Comparison of ENCODE assay signal across 14 cellular contexts in the genomic region with DNA sequence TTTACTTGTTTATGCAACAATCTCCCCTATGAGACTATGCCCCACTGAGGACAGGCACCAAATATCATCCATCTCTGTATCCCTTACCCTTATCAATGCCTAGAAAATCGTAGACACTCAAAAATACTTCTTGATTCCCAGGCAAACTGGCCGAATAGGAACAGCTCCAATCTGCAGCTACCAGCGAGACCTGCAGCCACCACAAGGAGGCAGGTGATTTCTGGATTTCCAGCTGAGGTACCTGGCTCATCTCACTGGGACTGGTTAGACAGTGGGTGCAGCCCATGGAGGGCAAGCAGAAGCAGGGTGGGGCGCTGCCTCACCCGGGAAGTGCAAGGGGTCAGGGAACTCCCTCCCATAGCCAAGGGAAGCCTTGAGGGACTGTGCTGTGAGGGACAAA. TPM values are rescaled to one million over a fixed set of nuclear protein-coding genes. Genes with fewer than 3 reads are reported as not detected.
DNase-seq lines count a peak whose midpoint lies in the region; ATAC-seq, FAIRE-seq and TF ChIP-seq lines count a peak whose summit lies in the region.
"Had no signal": no experiment of that assay in that cellular context is flagged by ENCODE, and none has a peak within 500 bp of the region (broad histone marks: within the 10 kb centered on the region; RNA-seq: fewer than 3 reads in every experiment).

No MANE protein-coding gene starts in this region.

- no peaks in the 10 kb centered on the region for H3K36me3 Mint-ChIP-seq in Calu3 (ENCODE audit: insufficient read depth, unreplicated experiment)
- no peaks in the 10 kb centered on the region for H3K36me3 Mint-ChIP-seq in CD4-positive, alpha-beta memory T cell

- no peak overlapping the region for H3K27ac ChIP-seq in H1 (ENCODE audit: low read depth, low read length)
- H3K27ac ChIP-seq in CD4-positive, alpha-beta memory T cell (ENCODE audit: low read depth, low read length) = no peak overlapping the region
- H3K27ac ChIP-seq: neutrophil, upper lobe of right lung had no signal

- H3K79me2 ChIP-seq in Loucy (ENCODE audit: insufficient read depth, low read length) = no peaks in the 10 kb centered on the region
- no peaks in the 10 kb centered on the region for H3K79me2 ChIP-seq in H1 (ENCODE audit: control insufficient read depth in 1 of 2, insufficient read depth in 2 of 2, low read length in 2 of 2)

- POLR2A ChIA-PET in H1 (lab: Charles Lee; ENCODE audit: partially characterized antibody) = no interaction called here
- POLR2A ChIA-PET in CD4-positive, alpha-beta memory T cell (lab: Charles Lee; ENCODE audit: partially characterized antibody) = no interaction called here

- H2BK120ac ChIP-seq in H1 (replicated peaks; ENCODE audit: low read depth, low read length) = no peak overlapping the region

- H2BK12ac ChIP-seq in H1 (ENCODE audit: low read depth, low read length) = no peak overlapping the region

- no peak overlapping the region for H3K56ac ChIP-seq in H1 (replicated peaks; ENCODE audit: insufficient read length, low read depth, low read length)

- no peak for TF ChIP-seq POLR2A in H1 (IDR thresholded peaks at IDR 0.05; ENCODE audit: control extremely low read depth in 1 of 2, low read depth in 2 of 2, low read length in 2 of 2)

- no peak for FAIRE-seq in H1 (lab: Jason Lieb, UNC)
- FAIRE-seq: colon had no signal

- no peak overlapping the region for H4K8ac ChIP-seq in H1 (ENCODE audit: extremely low read depth, insufficient read depth, low read length)

- no peaks in the 10 kb centered on the region for H3K9me3 ChIP-seq in Loucy (ENCODE audit: insufficient read depth, low read depth, low read length)
- no peaks in the 10 kb centered on the region for H3K9me3 ChIP-seq in H1 (ENCODE audit: insufficient read depth in 2 of 2, low read depth in 1 of 2, low read length in 1 of 2)
- H3K9me3 ChIP-seq in mucosa of descending colon = no peaks in the 10 kb centered on the region
- H3K9me3 ChIP-seq in CD4-positive, alpha-beta memory T cell (ENCODE audit: control insufficient read depth in 1 of 2, low read length in 2 of 2) = no peaks in the 10 kb centered on the region
- H3K9me3 ChIP-seq: neutrophil, upper lobe of right lung had no signal

- peaks cover 5% of the 10 kb centered on the region for H3K4me1 Mint-ChIP-seq in Calu3 (ENCODE audit: low read depth, unreplicated experiment)
- no peaks in the 10 kb centered on the region for H3K4me1 Mint-ChIP-seq in CD4-positive, alpha-beta memory T cell

- no peak overlapping the region for H3K27ac Mint-ChIP-seq in Calu3 (ENCODE audit: unreplicated experiment)
- H3K27ac Mint-ChIP-seq in CD4-positive, alpha-beta memory T cell = no peak overlapping the region

- H3K79me1 ChIP-seq in H1 (ENCODE audit: low read depth, low read length) = no peaks in the 10 kb centered on the region

- 71% methylated on average over 5 of the region's 5 CpGs; no CpG with 5 or more reads in 1 of the 2 experiments for WGBS in H1 (ENCODE audit: extremely low coverage in 1 of 2, insufficient coverage in 1 of 2, insufficient read length in 1 of 2, insufficient replicate concordance in 2 of 2, low coverage in 1 of 2, low lambda C conversion rate in 2 of 2, missing lambda C conversion rate in 1 of 2), 2 experiments

- no peaks in the 10 kb centered on the region for H4K20me1 ChIP-seq in Loucy (ENCODE audit: insufficient read depth, low read length, poor library complexity, severe bottlenecking)
- H4K20me1 ChIP-seq in H1 (replicated peaks in 1 of 2; ENCODE audit: control insufficient read depth in 1 of 2, insufficient read depth in 2 of 2, low read length in 2 of 2) = no peaks in the 10 kb centered on the region

- no peak overlapping the region for H4K5ac ChIP-seq in H1 (ENCODE audit: insufficient read length, low read depth, low read length)

- H3K36me3 ChIP-seq in Loucy (ENCODE audit: insufficient read depth, low read length) (no peaks in the 10 kb centered on the region), H1 (ENCODE audit: control insufficient read depth in 2 of 4, insufficient read depth in 4 of 4, low read length in 3 of 4) (no peaks in the 10 kb centered on the region), mucosa of descending colon (ENCODE audit: low read depth) (no peaks in the 10 kb centered on the region)
- H3K36me3 ChIP-seq in CD4-positive, alpha-beta memory T cell (ENCODE audit: insufficient read depth, low read length) = no peaks in the 10 kb centered on the region
- H3K36me3 ChIP-seq: neutrophil, upper lobe of right lung had no signal

- H2BK20ac ChIP-seq in H1 (ENCODE audit: low read length) = no peak overlapping the region

- no peaks in the 10 kb centered on the region for H3K9me2 ChIP-seq in Loucy (replicated peaks; ENCODE audit: low read depth, low read length)

- H3K18ac ChIP-seq in H1 (ENCODE audit: extremely low read depth, low read length) = no peak overlapping the region

- CTCF ChIA-PET in Calu3 (lab: Charles Lee) (interaction anchor here (0.9 to 1.5 kb wide), 7 partner anchors 8 to 345 kb away, joined by 3 to 25 read pairs (median 4); a partner anchor contains a TSS), H1 (lab: Charles Lee; ENCODE audit: partially characterized antibody) (interaction anchor here (0.6 to 6.8 kb wide), 31 partner anchors 9 to 360 kb away, joined by 3 to 55 read pairs (median 6); a partner anchor contains a TSS)
- CTCF ChIA-PET in CD4-positive, alpha-beta memory T cell (lab: Charles Lee; ENCODE audit: partially characterized antibody) = interaction anchor here (1.0 to 2.7 kb wide), 2 partner anchors 8 to 10 kb away, joined by 3 to 10 read pairs; no protein-coding TSS in a partner anchor

- TF ChIP-seq EP300 in H1 (IDR thresholded peaks at IDR 0.05; ENCODE audit: borderline replicate concordance in 1 of 2, low read depth in 2 of 2, low read length in 2 of 2) = no peak

- H3K14ac ChIP-seq in H1 (ENCODE audit: insufficient read length) = no peak overlapping the region

- H3K4me2 ChIP-seq in Loucy (ENCODE audit: low read depth, low read length, poor library complexity, severe bottlenecking) (no peak overlapping the region), H1 (ENCODE audit: insufficient read depth in 1 of 2, low read depth in 2 of 2, low read length in 2 of 2) (no peak overlapping the region)

- TF ChIP-seq CTCF in Calu3 (IDR thresholded peaks at IDR 0.05; ENCODE audit: unreplicated experiment) = no peak
- peak; percentile 45 for TF ChIP-seq CTCF in Loucy (conservative IDR thresholded peaks at IDR 0.05; ENCODE audit: low read length)
- TF ChIP-seq CTCF in H1 (IDR thresholded peaks at IDR 0.05; ENCODE audit: control extremely low read depth in 1 of 3, insufficient read depth in 1 of 3, low read depth in 1 of 3, low read length in 3 of 3) = peak; percentile 63 to 71 (median 65)
- no peak for TF ChIP-seq CTCF in mucosa of descending colon (IDR thresholded peaks at IDR 0.05)

- no peak overlapping the region for H2BK15ac ChIP-seq in H1 (ENCODE audit: low read length)

- H3K27me3 ChIP-seq in Loucy (ENCODE audit: insufficient read depth, low read length, poor library complexity, severe bottlenecking) (no peaks in the 10 kb centered on the region), H1 (replicated peaks in 1 of 4; ENCODE audit: control insufficient read depth in 3 of 4, extremely low read depth in 1 of 4, insufficient read depth in 3 of 4, low read length in 3 of 4) (no peaks in the 10 kb centered on the region)
- no peaks in the 10 kb centered on the region for H3K27me3 ChIP-seq in CD4-positive, alpha-beta memory T cell (ENCODE audit: insufficient read depth, low read length)
- H3K27me3 ChIP-seq: neutrophil, upper lobe of right lung had no signal

- no peak overlapping the region for H2AK5ac ChIP-seq in H1 (ENCODE audit: low read depth, low read length)

- no peaks in the 10 kb centered on the region; the same call in 1 of the 2 replicates for H3K23me2 ChIP-seq in H1 (ENCODE audit: low read depth, low read length)

- H3K9ac ChIP-seq in Loucy (ENCODE audit: low read depth, low read length, poor library complexity, severe bottlenecking) = no peak overlapping the region
- H3K9ac ChIP-seq in H1 (replicated peaks in 1 of 4; ENCODE audit: extremely low read depth in 1 of 4, low read depth in 3 of 4, low read length in 3 of 4) = no peak overlapping the region

- intact Hi-C loops in Calu3 (cut with micrococcal nuclease; ENCODE audit: unreplicated experiment) = loop anchor here (1.0 to 5.0 kb wide), 3 partner anchors 51 to 269 kb away; no protein-coding TSS in a partner anchor
- intact Hi-C loops in mucosa of descending colon (cut with DNase I, micrococcal nuclease) = no loop called here
- intact Hi-C loops in CD4-positive, alpha-beta memory T cell (cut with micrococcal nuclease) = loop anchor here (2.0 kb wide), 1 partner anchor 269 kb away; no protein-coding TSS in a partner anchor

- H3K23ac ChIP-seq in H1 (ENCODE audit: insufficient read length) = no peak overlapping the region

- H3F3A ChIP-seq in Loucy (ENCODE audit: low read depth) = no peaks in the 10 kb centered on the region

- H4K91ac ChIP-seq in H1 (replicated peaks; ENCODE audit: insufficient read length, low read length) = no peak overlapping the region

- no peak overlapping the region for H3K4me3 Mint-ChIP-seq in Calu3 (ENCODE audit: low read depth, unreplicated experiment)
- H3K4me3 Mint-ChIP-seq in CD4-positive, alpha-beta memory T cell = no peak overlapping the region

- peaks cover 64% of the 10 kb centered on the region for H3K27me3 Mint-ChIP-seq in Calu3 (ENCODE audit: unreplicated experiment)
- peaks cover 33 to 35% of the 10 kb centered on the region in 2 donors for H3K27me3 Mint-ChIP-seq in CD4-positive, alpha-beta memory T cell

- no peak overlapping the region for H3K4me3 ChIP-seq in Loucy (ENCODE audit: low read length, poor library complexity, severe bottlenecking)
- no peak overlapping the region for H3K4me3 ChIP-seq in H1 (ENCODE audit: extremely low read depth in 1 of 4, insufficient read depth in 2 of 4, low read depth in 3 of 4, low read length in 4 of 4)
- H3K4me3 ChIP-seq in mucosa of descending colon = no peak overlapping the region
- H3K4me3 ChIP-seq in CD4-positive, alpha-beta memory T cell (ENCODE audit: low read length in 2 of 2) = no peak overlapping the region
- H3K4me3 ChIP-seq: upper lobe of right lung had no signal

- no TSS peak for BruUV-seq in Calu3 (replicated peaks; lab: Mats Ljungman, UMichigan)

- peak; percentile 55 to 66 for TF ChIP-seq RAD21 in H1 (IDR thresholded peaks at IDR 0.05 in 1 of 2, conservative IDR thresholded peaks at IDR 0.05 in 1 of 2; ENCODE audit: low read depth in 2 of 2, low read length in 2 of 2)

- H3K4me1 ChIP-seq in Loucy (ENCODE audit: insufficient read depth, low read length, poor library complexity, severe bottlenecking) (no peaks in the 10 kb centered on the region), H1 (replicated peaks in 1 of 4; ENCODE audit: control insufficient read depth in 3 of 4, insufficient read depth in 4 of 4, low read length in 3 of 4) (no peaks in the 10 kb centered on the region), mucosa of descending colon (ENCODE audit: low read depth) (no peaks in the 10 kb centered on the region)
- no peaks in the 10 kb centered on the region for H3K4me1 ChIP-seq in CD4-positive, alpha-beta memory T cell (ENCODE audit: insufficient read depth, low read length)
- H3K4me1 ChIP-seq: upper lobe of right lung had no signal

- H2AFZ ChIP-seq in Loucy (ENCODE audit: low read length) = peak overlapping the region; percentile 11; the same call in 1 of the 2 replicates
- no peak overlapping the region for H2AFZ ChIP-seq in H1 (ENCODE audit: low read length)

- no peak overlapping the region for H3K4ac ChIP-seq in H1 (replicated peaks; ENCODE audit: insufficient read length, low read depth, low read length)

- ATAC-seq in mucosa of descending colon = no peak
- no peak for ATAC-seq in HG02571 (IDR thresholded peaks at IDR 0.05; ENCODE audit: unreplicated experiment)
- ATAC-seq in HG02678 (IDR thresholded peaks at IDR 0.05; ENCODE audit: unreplicated experiment) = no peak
- ATAC-seq in HG03432 (IDR thresholded peaks at IDR 0.05; ENCODE audit: unreplicated experiment) = no peak
- ATAC-seq: upper lobe of right lung had no signal

- no peaks in the 10 kb centered on the region for H3K9me3 Mint-ChIP-seq in Calu3 (ENCODE audit: low read depth, unreplicated experiment)
- peaks cover 0 to 2% (median 0%) of the 10 kb centered on the region in 8 donors for H3K9me3 Mint-ChIP-seq in CD4-positive, alpha-beta memory T cell

- DNase-seq in Calu3 (peak; percentile 56), H1 (ENCODE audit: low read depth in 1 of 2, low spot score in 2 of 2) (peak in 1 of 2 experiments; percentile 51), mucosa of descending colon (peak in 2 of 3 donors; percentile 22 to 33)
- DNase-seq in CD4-positive, alpha-beta memory T cell = no peak
- DNase-seq: DMS79 treated with DMSO at 0.1 percent for 48 hours, hippocampal formation, NCI-H2227 treated with DMSO at 0.1 percent for 48 hours, upper lobe of right lung had no signal

- H2BK5ac ChIP-seq in H1 (ENCODE audit: low read depth, low read length) = no peak overlapping the region

RNA-seq across cellular contexts. Expression of a gene that starts 10.8 kb away (rescaled TPM):
- 5.5 and 7.8 TPM in 2 replicates for total RNA-seq in Calu3 (2022)
- 1.3 and 1.7 TPM in 2 replicates for total RNA-seq in H1 (2021; fragmentation: NEBNext Ultra II Directional; extraction: Animal tissue kit (Norgen Biotek cat#: 25700))
- 0.67 and 1.3 TPM in 2 replicates for polyA plus RNA-seq in H1 (2011; rRNA removed)
- polyA plus RNA-seq in H1 (2011; cell fraction: cytosol; rRNA removed) = 1.0 TPM
- polyA plus RNA-seq in H1 (2011; cell fraction: nucleus; rRNA removed) = 0.87 TPM
- polyA plus RNA-seq in H1 (2012, experiment 1 of 2) = 1.0 to 1.8 TPM (median 1.3 TPM) in 4 replicates
- polyA plus RNA-seq in H1 (2012, experiment 2 of 2) = 0.33 TPM
- polyA plus RNA-seq in H1 (2013, experiment 1 of 2) = 0.89 TPM
- 0.90 TPM for polyA plus RNA-seq in H1 (2013, experiment 2 of 2)
- polyA minus RNA-seq in H1 (2011; rRNA and poly(A)+ RNA removed) = 2.8 and 3.4 TPM in 2 replicates
- 0.73 TPM for polyA minus RNA-seq in H1 (2011; cell fraction: cytosol; rRNA and poly(A)+ RNA removed)
- 3.4 TPM for polyA minus RNA-seq in H1 (2011; cell fraction: nucleus; rRNA and poly(A)+ RNA removed)
- 10 to 100 TPM in 1 of 3 donors, 1 to 10 TPM in 2; 1.5 to 23.3 (median 4.7) TPM for total RNA-seq in mucosa of descending colon
- total RNA-seq in CD4-positive, alpha-beta memory T cell = not detected
- polyA plus RNA-seq in CD4-positive, alpha-beta memory T cell = not detected

Comparison
In these comparisons a context has a peak if more than half of its experiments do, and no peak if none do; other contexts are left out.
1. DNase-seq: peak in Calu3 (single experiment) and mucosa of descending colon (2 of 3); none in CD4-positive, alpha-beta memory T cell (0 of 5).
2. CTCF ChIP-seq: peak in Loucy (single experiment) and H1 (3 of 3); none in Calu3 (single experiment) and mucosa of descending colon (single experiment).
3. intact Hi-C loops: an anchor here in Calu3 (1.0 to 5.0 kb wide) and CD4-positive, alpha-beta memory T cell (2.0 kb wide); none called in mucosa of descending colon.